21 cellular contexts compared by ENCODE assay signal in the genomic region with DNA sequence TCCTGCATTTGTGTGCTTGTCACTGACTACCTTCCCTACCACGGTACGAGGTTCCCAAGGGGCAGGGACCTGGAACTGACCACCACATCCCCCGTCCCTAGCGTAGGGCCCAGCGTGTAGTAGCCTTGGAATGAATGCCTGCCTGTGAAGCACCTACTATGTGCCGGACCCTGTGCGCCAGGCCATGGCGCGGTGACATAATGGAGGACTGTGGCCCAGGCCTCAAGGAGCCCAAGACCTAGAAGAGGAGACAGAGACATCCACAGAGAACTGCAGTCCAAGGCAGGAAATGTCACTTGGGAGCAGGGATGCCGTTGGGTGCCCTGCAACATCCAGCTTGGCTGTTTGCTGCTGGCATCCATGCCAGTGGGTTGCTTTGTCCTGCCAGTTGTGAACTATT.
DNase-seq lines count a peak whose midpoint lies in the region; FAIRE-seq and TF ChIP-seq lines count a peak whose summit lies in the region.
"Had no signal": no experiment of that assay in that cellular context is flagged by ENCODE, and none has a peak within 500 bp of the region (broad histone marks: within the 10 kb centered on the region; RNA-seq: fewer than 3 reads in every experiment).

No MANE protein-coding gene starts in this region.

- CTCF ChIA-PET in H1 (lab: Charles Lee; ENCODE audit: partially characterized antibody) = interaction anchor here (0.6 to 3.3 kb wide), 4 partner anchors 8 to 587 kb away, joined by 3 to 11 read pairs (median 7); no protein-coding TSS in a partner anchor
- CTCF ChIA-PET in PC-9 (lab: Charles Lee) = no interaction called here

- H3K4ac ChIP-seq in H9 (ENCODE audit: low read depth, low read length) (no peak overlapping the region), H1 (replicated peaks; ENCODE audit: insufficient read length, low read depth, low read length) (peak overlapping the region; percentile 95), mesendoderm (ENCODE audit: low read depth, low read length) (no peak overlapping the region)

- H3K9ac ChIP-seq in H9 (ENCODE audit: extremely low read depth, insufficient read length, low read length) (no peak overlapping the region), H1 (replicated peaks in 1 of 4; ENCODE audit: extremely low read depth in 1 of 4, low read depth in 3 of 4, low read length in 3 of 4) (no peak overlapping the region), mesendoderm (ENCODE audit: low read length) (no peak overlapping the region)
- H3K9ac ChIP-seq: BLaER1 had no signal

- H3K27ac Mint-ChIP-seq in H9 = peak overlapping the region; percentile 3 to 90 (median 74); a peak in 5 of 7 replicates
- H3K27ac Mint-ChIP-seq: CD4-positive, CD25-positive, alpha-beta regulatory T cell had no signal

- H2AK5ac ChIP-seq in H9 (ENCODE audit: insufficient read length, low read length) = no peak overlapping the region
- H2AK5ac ChIP-seq in H1 (ENCODE audit: low read depth, low read length) = peak overlapping the region; percentile 77
- H2AK5ac ChIP-seq in mesendoderm (ENCODE audit: low read length) = peak overlapping the region; percentile 3

- H3K23ac ChIP-seq in H9 (ENCODE audit: insufficient read length, low read depth, low read length) (no peak overlapping the region), H1 (ENCODE audit: insufficient read length) (no peak overlapping the region), mesendoderm (ENCODE audit: low read length) (no peak overlapping the region)

- no peaks in the 10 kb centered on the region for H3K9me2 ChIP-seq in PC-9 (ENCODE audit: insufficient read depth)

- H3K79me1 ChIP-seq in H9 (ENCODE audit: insufficient read depth, low read depth, low read length, poor library complexity, severe bottlenecking) = no peaks in the 10 kb centered on the region
- no peaks in the 10 kb centered on the region; the same call in 1 of the 2 replicates for H3K79me1 ChIP-seq in H1 (ENCODE audit: low read depth, low read length)
- H3K79me1 ChIP-seq in mesendoderm (ENCODE audit: low read length) = no peaks in the 10 kb centered on the region

- H3K4me1 ChIP-seq in H9 (ENCODE audit: insufficient read depth, low read length) (no peaks in the 10 kb centered on the region), H1 (replicated peaks in 1 of 4; ENCODE audit: control insufficient read depth in 3 of 4, insufficient read depth in 4 of 4, low read length in 3 of 4) (peaks cover 1 to 21% (median 5%) of the 10 kb centered on the region in 4 experiments; a peak in 6 of 7 replicates), mesendoderm (ENCODE audit: control insufficient read depth, low read depth, low read length) (peaks cover 2% of the 10 kb centered on the region), PC-9 (replicated peaks; ENCODE audit: insufficient read depth) (peaks cover 34% of the 10 kb centered on the region)

- peaks cover 19 to 30% of the 10 kb centered on the region in 2 experiments for H3K4me1 Mint-ChIP-seq in H9
- H3K4me1 Mint-ChIP-seq: CD4-positive, CD25-positive, alpha-beta regulatory T cell had no signal

- H4K5ac ChIP-seq in H9 (ENCODE audit: insufficient read length, low read depth, low read length) (no peak overlapping the region), H1 (ENCODE audit: insufficient read length, low read depth, low read length) (peak overlapping the region; percentile 16), mesendoderm (ENCODE audit: low read length) (no peak overlapping the region)

- no peak for TF ChIP-seq EP300 in H1 (IDR thresholded peaks at IDR 0.05; ENCODE audit: borderline replicate concordance in 1 of 2, low read depth in 2 of 2, low read length in 2 of 2)

- no peak overlapping the region for H3T11ph ChIP-seq in H9 (ENCODE audit: low read length)

- H2BK12ac ChIP-seq in H9 (ENCODE audit: insufficient read length, low read depth, low read length) (peak overlapping the region; percentile 11), H1 (ENCODE audit: low read depth, low read length) (peak overlapping the region; percentile 96)

- H3K9me3 ChIP-seq in H9 (ENCODE audit: control insufficient read depth, low read depth, low read length) = no peaks in the 10 kb centered on the region
- H3K9me3 ChIP-seq in H1 (ENCODE audit: insufficient read depth in 2 of 2, low read depth in 1 of 2, low read length in 1 of 2) = no peaks in the 10 kb centered on the region
- no peaks in the 10 kb centered on the region for H3K9me3 ChIP-seq in PC-9 (ENCODE audit: insufficient read depth, low read depth)
- H3K9me3 ChIP-seq: BLaER1 had no signal

- H3K4me3 ChIP-seq in H1 (ENCODE audit: extremely low read depth in 1 of 4, insufficient read depth in 2 of 4, low read depth in 3 of 4, low read length in 4 of 4) (no peak overlapping the region), mesendoderm (ENCODE audit: low read length) (no peak overlapping the region), PC-9 (no peak overlapping the region)
- H3K4me3 ChIP-seq: BLaER1, GM12878 had no signal

- H2BK120ac ChIP-seq in H9 (ENCODE audit: low read depth, low read length, poor library complexity, severe bottlenecking) (no peak overlapping the region), H1 (replicated peaks; ENCODE audit: low read depth, low read length) (peak overlapping the region; percentile 77), mesendoderm (ENCODE audit: low read depth, low read length) (no peak overlapping the region)

- H4K91ac ChIP-seq in H9 (ENCODE audit: insufficient read length, low read depth, low read length) (no peak overlapping the region), H1 (replicated peaks; ENCODE audit: insufficient read length, low read length) (peak overlapping the region; percentile 85)

- H3K23me2 ChIP-seq in H9 (ENCODE audit: insufficient read length, low read depth, low read length, poor library complexity, severe bottlenecking) = no peaks in the 10 kb centered on the region
- no peaks in the 10 kb centered on the region for H3K23me2 ChIP-seq in H1 (ENCODE audit: low read depth, low read length)

- FAIRE-seq in H1 (lab: Jason Lieb, UNC) (no peak), GM12891 (lab: Jason Lieb, UNC) (no peak)
- FAIRE-seq: G401.6, GM12878, H54 had no signal

- POLR2A ChIA-PET in H1 (lab: Charles Lee; ENCODE audit: partially characterized antibody) (interaction anchor here (1.2 kb wide), 1 partner anchor 42 kb away, joined by 3 read pairs; no protein-coding TSS in a partner anchor), PC-9 (lab: Charles Lee; ENCODE audit: unreplicated experiment) (interaction anchor here (0.6 kb wide), 1 partner anchor 767 kb away, joined by 5 read pairs; no protein-coding TSS in a partner anchor)

- H3K27me3 Mint-ChIP-seq in H9 (ENCODE audit: low read depth) = peaks cover 10% of the 10 kb centered on the region

- no peak overlapping the region for H4K8ac ChIP-seq in H9 (replicated peaks; ENCODE audit: insufficient read length, low read depth, low read length)
- H4K8ac ChIP-seq in H1 (ENCODE audit: extremely low read depth, insufficient read depth, low read length) = no peak overlapping the region
- no peak overlapping the region for H4K8ac ChIP-seq in mesendoderm (ENCODE audit: low read depth, low read length)

- no TSS peak for BruUV-seq in PC-9 (replicated peaks; lab: Mats Ljungman, UMichigan)

- H3K4me3 Mint-ChIP-seq in H9 = 0 out of 5 replicates have a peak overlapping the region, but pooled peaks of 1 of the 2 experiments have one; percentile 0

- H3K36me3 ChIP-seq in H1 (ENCODE audit: control insufficient read depth in 2 of 4, insufficient read depth in 4 of 4, low read length in 3 of 4) = no peaks in the 10 kb centered on the region
- H3K36me3 ChIP-seq in mesendoderm (ENCODE audit: control insufficient read depth, insufficient read depth, low read length) = no peaks in the 10 kb centered on the region
- no peaks in the 10 kb centered on the region for H3K36me3 ChIP-seq in PC-9 (ENCODE audit: low read depth)
- H3K36me3 ChIP-seq: BLaER1 had no signal

- WGBS in H9 (ENCODE audit: extremely low coverage, insufficient read length, low lambda C conversion rate) = no CpG with 5 or more reads among the region's 10 CpGs
- 83% methylated on average over 10 of the region's 10 CpGs; no CpG with 5 or more reads in 1 of the 2 experiments for WGBS in H1 (ENCODE audit: extremely low coverage in 1 of 2, insufficient coverage in 1 of 2, insufficient read length in 1 of 2, insufficient replicate concordance in 2 of 2, low coverage in 1 of 2, low lambda C conversion rate in 2 of 2, missing lambda C conversion rate in 1 of 2), 2 experiments
- no CpG with 5 or more reads among the region's 10 CpGs for WGBS in mesendoderm (ENCODE audit: extremely low coverage, insufficient coverage, low lambda C conversion rate)

- TF ChIP-seq POLR2A in H1 (IDR thresholded peaks at IDR 0.05; ENCODE audit: control extremely low read depth in 1 of 2, low read depth in 2 of 2, low read length in 2 of 2) (no peak), GM12891 (IDR thresholded peaks at IDR 0.05; ENCODE audit: low read depth, low read length) (no peak)

- H2BK15ac ChIP-seq in H9 (ENCODE audit: low read depth, low read length) = no peak overlapping the region
- peak overlapping the region; percentile 75 for H2BK15ac ChIP-seq in H1 (ENCODE audit: low read length)
- no peak overlapping the region for H2BK15ac ChIP-seq in mesendoderm (replicated peaks; ENCODE audit: low read depth)

- H2AFZ ChIP-seq in H9 (ENCODE audit: low read length) (no peak overlapping the region), H1 (ENCODE audit: low read length) (no peak overlapping the region), PC-9 (no peak overlapping the region)

- H4K20me1 ChIP-seq in H9 (ENCODE audit: control insufficient read depth, insufficient read depth, insufficient read length) (no peaks in the 10 kb centered on the region), H1 (replicated peaks in 1 of 2; ENCODE audit: control insufficient read depth in 1 of 2, insufficient read depth in 2 of 2, low read length in 2 of 2) (no peaks in the 10 kb centered on the region), PC-9 (ENCODE audit: insufficient read depth) (no peaks in the 10 kb centered on the region)
- H4K20me1 ChIP-seq: BLaER1 had no signal

- H2BK5ac ChIP-seq in H9 (ENCODE audit: insufficient read length, low read length) (no peak overlapping the region), H1 (ENCODE audit: low read depth, low read length) (peak overlapping the region; percentile 95), mesendoderm (ENCODE audit: low read length) (no peak overlapping the region)

- H3K18ac ChIP-seq in H9 (ENCODE audit: insufficient read length, low read depth, low read length) (no peak overlapping the region), H1 (ENCODE audit: extremely low read depth, low read length) (peak overlapping the region; percentile 83), mesendoderm (ENCODE audit: low read length) (no peak overlapping the region)

- H2BK20ac ChIP-seq in H9 (ENCODE audit: low read depth, low read length, poor library complexity, severe bottlenecking) (no peak overlapping the region), H1 (ENCODE audit: low read length) (peak overlapping the region; percentile 94)

- H3K27ac ChIP-seq in H9 (ENCODE audit: insufficient read length, low read depth, low read length) = no peak overlapping the region
- H3K27ac ChIP-seq in H1 (ENCODE audit: low read depth, low read length) = no peak overlapping the region; the same call in 1 of the 2 replicates
- H3K27ac ChIP-seq in mesendoderm (ENCODE audit: low read depth, low read length) = no peak overlapping the region
- no peak overlapping the region for H3K27ac ChIP-seq in PC-9
- H3K27ac ChIP-seq: BLaER1 had no signal

- no peak for TF ChIP-seq RAD21 in H1 (IDR thresholded peaks at IDR 0.05 in 1 of 2, conservative IDR thresholded peaks at IDR 0.05 in 1 of 2; ENCODE audit: low read depth in 2 of 2, low read length in 2 of 2)

- DNase-seq in H9 (no peak), H1 (ENCODE audit: low read depth in 1 of 2, low spot score in 2 of 2) (no peak), mesendoderm (no peak), posterior vena cava (ENCODE audit: low spot score) (peak; percentile 62), NCI-H1930 (lab: John Stamatoyannopoulos, UW) (no peak), GM12891 (ENCODE audit: insufficient read length, low spot score) (no peak), PC-9 (no peak)
- no peak for DNase-seq in stimulated activated CD4-positive, alpha-beta T cell treated with anti-CD3 and anti-CD28 coated beads, Interleukin-2, amount 100 ng/mL, for 24 hours
- DNase-seq: CD4-positive, CD25-positive, alpha-beta regulatory T cell; KG1; NCI-H1048; NCI-H1417; NCI-H1694; NCI-H2081; NCI-H2227 treated with DMSO at 0.1 percent for 48 hours; NCI-H526 treated with DMSO at 0.1 percent for 48 hours; SHP77 treated with DMSO at 0.1 percent for 48 hours had no signal

- H3F3A ChIP-seq in PC-9 (ENCODE audit: insufficient read depth, low read depth) = peaks cover 25% of the 10 kb centered on the region

- intact Hi-C loops in posterior vena cava (cut with DNase I) (no loop called here), PC-9 (cut with micrococcal nuclease; ENCODE audit: unreplicated experiment) (no loop called here)

- H3K36me3 Mint-ChIP-seq in H9 (ENCODE audit: insufficient read depth in 1 of 3, low read depth in 3 of 3) = peaks cover 0 to 6% (median 4%) of the 10 kb centered on the region in 3 experiments; a peak in 3 of 7 replicates
- H3K36me3 Mint-ChIP-seq: CD4-positive, CD25-positive, alpha-beta regulatory T cell had no signal

- H3K79me2 ChIP-seq in H9 (ENCODE audit: insufficient read depth, low read length) = no peaks in the 10 kb centered on the region
- no peaks in the 10 kb centered on the region for H3K79me2 ChIP-seq in H1 (ENCODE audit: control insufficient read depth in 1 of 2, insufficient read depth in 2 of 2, low read length in 2 of 2)
- H3K79me2 ChIP-seq in mesendoderm (ENCODE audit: control insufficient read depth, insufficient read depth, low read length) = no peaks in the 10 kb centered on the region
- no peaks in the 10 kb centered on the region for H3K79me2 ChIP-seq in PC-9 (ENCODE audit: low read depth)

- H3K9me3 Mint-ChIP-seq in H9 = peaks cover 4 to 7% of the 10 kb centered on the region in 2 experiments; a peak in 4 of 5 replicates

- no peak overlapping the region for H3K56ac ChIP-seq in H9 (ENCODE audit: insufficient read length, low read depth, low read length)
- H3K56ac ChIP-seq in H1 (replicated peaks; ENCODE audit: insufficient read length, low read depth, low read length) = no peak overlapping the region
- H3K56ac ChIP-seq in mesendoderm (ENCODE audit: low read length) = peak overlapping the region; percentile 54

- TF ChIP-seq CTCF in H9 (conservative IDR thresholded peaks at IDR 0.05) = no peak
- no peak for TF ChIP-seq CTCF in H1 (IDR thresholded peaks at IDR 0.05; ENCODE audit: control extremely low read depth in 1 of 3, insufficient read depth in 1 of 3, low read depth in 1 of 3, low read length in 3 of 3)
- TF ChIP-seq CTCF in PC-9 (conservative IDR thresholded peaks at IDR 0.05) = no peak

- H3K27me3 ChIP-seq in H9 (ENCODE audit: insufficient read depth, low read length) (no peaks in the 10 kb centered on the region), H1 (replicated peaks in 1 of 4; ENCODE audit: control insufficient read depth in 3 of 4, extremely low read depth in 1 of 4, insufficient read depth in 3 of 4, low read length in 3 of 4) (peaks cover 0 to 4% (median 0%) of the 10 kb centered on the region in 4 experiments; a peak in 1 of 7 replicates), mesendoderm (ENCODE audit: insufficient read depth, low read length, poor library complexity) (no peaks in the 10 kb centered on the region), PC-9 (ENCODE audit: insufficient read depth, low read depth) (no peaks in the 10 kb centered on the region)
- H3K27me3 ChIP-seq: BLaER1 had no signal

- H3K4me2 ChIP-seq in H9 (ENCODE audit: insufficient read depth, insufficient read length, low read length) (no peak overlapping the region), H1 (ENCODE audit: insufficient read depth in 1 of 2, low read depth in 2 of 2, low read length in 2 of 2) (no peak overlapping the region), mesendoderm (ENCODE audit: low read length) (no peak overlapping the region), PC-9 (no peak overlapping the region)
- H3K4me2 ChIP-seq: BLaER1 had no signal

- peak overlapping the region; percentile 46 for H3K14ac ChIP-seq in H9 (ENCODE audit: insufficient read depth, low read length)
- H3K14ac ChIP-seq in H1 (ENCODE audit: insufficient read length) = peak overlapping the region; percentile 16
